ENCODE assay signal across 9 cellular contexts in the genomic region with DNA sequence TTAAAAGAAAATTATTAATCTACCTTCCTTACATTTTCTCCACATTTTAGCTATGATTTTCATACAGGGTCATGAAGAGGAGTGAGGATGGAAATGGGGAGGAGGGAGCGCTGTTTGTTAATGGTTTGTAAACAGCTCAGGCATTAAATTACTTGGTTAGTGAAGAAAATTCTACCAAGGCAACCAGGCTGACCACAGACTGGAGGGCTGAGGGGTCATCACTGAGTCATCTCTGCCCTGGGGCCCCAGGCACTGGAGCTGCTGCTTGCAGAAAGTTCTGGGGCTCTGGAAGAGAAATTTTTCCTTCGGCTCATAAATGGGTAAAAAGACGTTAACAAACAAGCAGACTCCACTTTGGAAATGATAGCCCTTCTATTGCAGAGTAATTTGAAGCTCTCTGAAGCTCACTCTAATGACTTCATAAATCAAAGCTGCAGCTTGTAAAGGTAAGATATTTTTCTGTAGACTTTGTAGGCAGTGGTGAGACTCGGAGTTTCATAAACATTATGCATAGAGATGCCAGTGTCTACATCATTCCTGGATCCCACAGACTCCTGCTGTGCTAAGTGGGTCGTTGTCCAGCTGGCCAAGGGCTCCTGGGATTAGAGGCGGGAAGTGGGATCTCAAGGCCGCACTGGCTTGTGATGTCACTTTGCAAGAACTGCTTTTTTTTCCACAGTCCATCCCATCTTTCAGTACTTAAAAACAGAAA.
DNase-seq lines count a peak whose midpoint lies in the region; ATAC-seq and TF ChIP-seq lines count a peak whose summit lies in the region.
"Had no signal": no experiment of that assay in that cellular context is flagged by ENCODE, and none has a peak within 500 bp of the region (broad histone marks: within the 10 kb centered on the region; RNA-seq: fewer than 3 reads in every experiment).

No MANE protein-coding gene starts in this region.

- H3K27ac ChIP-seq in right atrium auricular region (no peak overlapping the region), WERI-Rb-1 (no peak overlapping the region), hepatocyte (peak overlapping the region; percentile 79), uterus (peak overlapping the region; percentile 58 to 79)

- H4K20me1 ChIP-seq in hepatocyte (ENCODE audit: insufficient read depth, poor library complexity, severe bottlenecking): no peaks in the 10 kb centered on the region

- no peaks in the 10 kb centered on the region for H3K9me3 ChIP-seq in right atrium auricular region
- H3K9me3 ChIP-seq in WERI-Rb-1 (ENCODE audit: severe bottlenecking): no peaks in the 10 kb centered on the region
- no peaks in the 10 kb centered on the region for H3K9me3 ChIP-seq in hepatocyte (ENCODE audit: low read depth)
- H3K9me3 ChIP-seq in uterus: no peaks in the 10 kb centered on the region

- H3K4me1 ChIP-seq in right atrium auricular region (peaks cover 0 to 9% of the 10 kb centered on the region in 2 donors), hepatocyte (ENCODE audit: insufficient read depth) (peaks cover 25% of the 10 kb centered on the region), uterus (peaks cover 0 to 19% of the 10 kb centered on the region in 2 donors)

- H3K4me3 ChIP-seq in right atrium auricular region (no peak overlapping the region), WERI-Rb-1 (ENCODE audit: low read depth, low read length) (no peak overlapping the region), hepatocyte (no peak overlapping the region), uterus (no peak overlapping the region)

- TF ChIP-seq POLR2A in uterus (IDR thresholded peaks at IDR 0.05): no peak

- no peaks in the 10 kb centered on the region for H3K9me2 ChIP-seq in hepatocyte (replicated peaks; ENCODE audit: insufficient read depth)

- DNase-seq in Right ventricle myocardium superior (peak; percentile 53), right atrium auricular region (ENCODE audit: low spot score) (no peak), WERI-Rb-1 (peak; percentile 45), hepatocyte (ENCODE audit: low spot score) (peak; percentile 53), uterus (no peak), retina (no peak), mucosa of gallbladder (ENCODE audit: low spot score) (no peak)

- TF ChIP-seq CTCF in right atrium auricular region (IDR thresholded peaks at IDR 0.05) (no peak), WERI-Rb-1 (IDR thresholded peaks at IDR 0.05; ENCODE audit: low read depth, low read length) (no peak), hepatocyte (IDR thresholded peaks at IDR 0.05; ENCODE audit: poor library complexity) (no peak), uterus (IDR thresholded peaks at IDR 0.05) (no peak)

- H3K36me3 ChIP-seq in right atrium auricular region (peaks cover 86% of the 10 kb centered on the region), WERI-Rb-1 (peaks cover 18% of the 10 kb centered on the region), hepatocyte (replicated peaks; ENCODE audit: insufficient read depth, low read depth) (no peaks in the 10 kb centered on the region), uterus (no peaks in the 10 kb centered on the region)

- H3K4me2 ChIP-seq in hepatocyte: peak overlapping the region; percentile 30

- H3K79me2 ChIP-seq in hepatocyte: no peaks in the 10 kb centered on the region

- no peak overlapping the region for H2AFZ ChIP-seq in hepatocyte

- intact Hi-C loops in Right ventricle myocardium superior (cut with DNase I) (no loop called here), uterus (cut with DNase I; ENCODE audit: low total_unique reads) (no loop called here)

- H3K27me3 ChIP-seq in right atrium auricular region: no peaks in the 10 kb centered on the region
- no peaks in the 10 kb centered on the region for H3K27me3 ChIP-seq in WERI-Rb-1 (ENCODE audit: insufficient read depth, low read depth, severe bottlenecking)
- no peaks in the 10 kb centered on the region for H3K27me3 ChIP-seq in hepatocyte
- no peaks in the 10 kb centered on the region for H3K27me3 ChIP-seq in uterus

- ATAC-seq in Right ventricle myocardium superior (ENCODE audit: poor library complexity): peak; percentile 38
- ATAC-seq in GM19397 (IDR thresholded peaks at IDR 0.05; ENCODE audit: unreplicated experiment): no peak
- ATAC-seq: natural killer cell treated with Interleukin-12 subunit alpha and Interleukin-12 subunit beta and Interleukin-15 and Interleukin-18, amount 100 ng/mL, for 72 hours had no signal

- 33% methylated on average over 7 of the region's 7 CpGs for WGBS in hepatocyte (ENCODE audit: low lambda C conversion rate, missing lambda C conversion rate)

Comparison
In these comparisons a context has a peak if more than half of its experiments do, and no peak if none do; other contexts are left out.
1. DNase-seq: peak in Right ventricle myocardium superior (single experiment), WERI-Rb-1 (single experiment) and hepatocyte (single experiment); none in right atrium auricular region (single experiment), uterus (0 of 2), retina (single experiment) and mucosa of gallbladder (single experiment).
2. H3K27ac ChIP-seq: peak in hepatocyte (single experiment) and uterus (2 of 2); none in right atrium auricular region (0 of 2) and WERI-Rb-1 (single experiment).